28 cellular contexts compared by ENCODE assay signal in genomic region chr6:10877012-10877411, GRCh38. TPM values are rescaled to one million over a fixed set of nuclear protein-coding genes. Genes with fewer than 3 reads are reported as not detected.
DNase-seq lines count a peak whose midpoint lies in the region; ATAC-seq, FAIRE-seq and TF ChIP-seq lines count a peak whose summit lies in the region.
"Had no signal": no experiment of that assay in that cellular context is flagged by ENCODE, and none has a peak within 500 bp of the region (broad histone marks: within the 10 kb centered on the region; RNA-seq: fewer than 3 reads in every experiment).

No MANE protein-coding gene starts in this region.

- no peaks in the 10 kb centered on the region for H3K4me1 ChIP-seq in H9 (ENCODE audit: insufficient read depth, low read length)
- H3K4me1 ChIP-seq in parathyroid adenoma = peaks cover 62% of the 10 kb centered on the region
- H3K4me1 ChIP-seq: A549 had no signal

- H3K9me3 ChIP-seq in H9 (ENCODE audit: control insufficient read depth, low read depth, low read length) = no peaks in the 10 kb centered on the region
- no peaks in the 10 kb centered on the region for H3K9me3 ChIP-seq in parathyroid adenoma (ENCODE audit: control insufficient read depth, low read length)
- H3K9me3 ChIP-seq: A549, Caco-2 had no signal

- TF ChIP-seq CTCF in H9 (conservative IDR thresholded peaks at IDR 0.05) (no peak), parathyroid adenoma (IDR thresholded peaks at IDR 0.05) (no peak), D721Med (IDR thresholded peaks at IDR 0.05; ENCODE audit: insufficient read depth, missing control alignments) (no peak)

- H2BK20ac ChIP-seq in H9 (ENCODE audit: low read depth, low read length, poor library complexity, severe bottlenecking) = no peak overlapping the region

- H2BK12ac ChIP-seq in H9 (ENCODE audit: insufficient read length, low read depth, low read length) = no peak overlapping the region

- no peak overlapping the region for H3K4me2 ChIP-seq in H9 (ENCODE audit: insufficient read depth, insufficient read length, low read length)
- H3K4me2 ChIP-seq in parathyroid adenoma (ENCODE audit: low read length) = no peak overlapping the region
- H3K4me2 ChIP-seq: A549; BLaER1 treated with 17β-estradiol and CSF1 and Interleukin-3, amounts not matched to agents 10 nM and 100 nM had no signal

- H3K9me3 Mint-ChIP-seq in H9 = no peaks in the 10 kb centered on the region
- H3K9me3 Mint-ChIP-seq: CD4-positive, alpha-beta T cell; CD8-positive, alpha-beta T cell had no signal

- H3K4me3 ChIP-seq in parathyroid adenoma (ENCODE audit: low read depth, low read length) = no peak overlapping the region
- H3K4me3 ChIP-seq: A549; BLaER1 treated with 17β-estradiol and CSF1 and Interleukin-3, amounts not matched to agents 10 nM and 100 nM; GM12878 had no signal

- H3K56ac ChIP-seq in H9 (ENCODE audit: insufficient read length, low read depth, low read length) = no peak overlapping the region

- H3K23me2 ChIP-seq in H9 (ENCODE audit: insufficient read length, low read depth, low read length, poor library complexity, severe bottlenecking) = peaks cover 7% of the 10 kb centered on the region

- FAIRE-seq in D721Med (lab: Jason Lieb, UNC) = no peak
- FAIRE-seq: A549, GM12878, GM12892, GM18507 had no signal

- WGBS in H9 (ENCODE audit: extremely low coverage, insufficient read length, low lambda C conversion rate) = no CpG with 5 or more reads among the region's 14 CpGs

- H4K5ac ChIP-seq in H9 (ENCODE audit: insufficient read length, low read depth, low read length) = no peak overlapping the region

- no peak overlapping the region for H2BK5ac ChIP-seq in H9 (ENCODE audit: insufficient read length, low read length)

- H3K4me1 Mint-ChIP-seq in H9 = peaks cover 10 to 16% of the 10 kb centered on the region in 2 experiments

- peak overlapping the region; percentile 12 for H3K23ac ChIP-seq in H9 (ENCODE audit: insufficient read length, low read depth, low read length)

- H2AFZ ChIP-seq in H9 (ENCODE audit: low read length) = no peak overlapping the region
- no peak overlapping the region for H2AFZ ChIP-seq in parathyroid adenoma

- H3K4ac ChIP-seq in H9 (ENCODE audit: low read depth, low read length) = no peak overlapping the region

- H3K27me3 ChIP-seq in H9 (ENCODE audit: insufficient read depth, low read length) = peaks cover 8% of the 10 kb centered on the region; the same call in 1 of the 2 replicates
- no peaks in the 10 kb centered on the region for H3K27me3 ChIP-seq in parathyroid adenoma (ENCODE audit: control insufficient read depth, insufficient read depth, low read length)
- H3K27me3 ChIP-seq: BLaER1 treated with 17β-estradiol and CSF1 and Interleukin-3, amounts not matched to agents 10 nM and 100 nM had no signal

- no peaks in the 10 kb centered on the region for H4K20me1 ChIP-seq in H9 (ENCODE audit: control insufficient read depth, insufficient read depth, insufficient read length)
- H4K20me1 ChIP-seq: BLaER1 treated with 17β-estradiol and CSF1 and Interleukin-3, amounts not matched to agents 10 nM and 100 nM had no signal

- H4K8ac ChIP-seq in H9 (replicated peaks; ENCODE audit: insufficient read length, low read depth, low read length) = no peak overlapping the region

- no peak overlapping the region for H3K4me3 Mint-ChIP-seq in H9
- H3K4me3 Mint-ChIP-seq: B cell; CD4-positive, alpha-beta T cell; CD8-positive, alpha-beta T cell had no signal

- no peak overlapping the region for H2AK5ac ChIP-seq in H9 (ENCODE audit: insufficient read length, low read length)

- no peaks in the 10 kb centered on the region for H3K36me3 Mint-ChIP-seq in H9 (ENCODE audit: insufficient read depth in 1 of 3, low read depth in 3 of 3)
- H3K36me3 Mint-ChIP-seq: CD8-positive, alpha-beta T cell had no signal

- no peak overlapping the region for H4K91ac ChIP-seq in H9 (ENCODE audit: insufficient read length, low read depth, low read length)

- no peak overlapping the region; the same call in 1 of the 2 replicates for H3K14ac ChIP-seq in H9 (ENCODE audit: insufficient read depth, low read length)

- H3K79me2 ChIP-seq in H9 (ENCODE audit: insufficient read depth, low read length) = no peaks in the 10 kb centered on the region
- peaks cover 16% of the 10 kb centered on the region for H3K79me2 ChIP-seq in parathyroid adenoma

- H3K79me1 ChIP-seq in H9 (ENCODE audit: insufficient read depth, low read depth, low read length, poor library complexity, severe bottlenecking) = no peaks in the 10 kb centered on the region

- H2BK15ac ChIP-seq in H9 (ENCODE audit: low read depth, low read length) = no peak overlapping the region

- no peak overlapping the region for H3K9ac ChIP-seq in H9 (ENCODE audit: extremely low read depth, insufficient read length, low read length)
- no peak overlapping the region for H3K9ac ChIP-seq in parathyroid adenoma
- H3K9ac ChIP-seq: BLaER1 treated with 17β-estradiol and CSF1 and Interleukin-3, amounts not matched to agents 10 nM and 100 nM had no signal

- H3K27me3 Mint-ChIP-seq in H9 (ENCODE audit: low read depth) = peaks cover 45% of the 10 kb centered on the region

- DNase-seq in H9 (no peak), NCI-H1417 treated with DMSO at 0.1 percent for 48 hours (lab: John Stamatoyannopoulos, UW) (no peak), NCI-H226 (no peak), D721Med (ENCODE audit: insufficient read length, low spot score) (no peak)
- DNase-seq: AML-193; Caco-2; Calu3; CD4-positive, alpha-beta T cell; CD8-positive, alpha-beta T cell; DMS 273 treated with DMSO at 0.1 percent for 48 hours; DMS153; DMS53; DMS79; DND-41; EL; GDM1 had no signal

- peak; percentile 25 for ATAC-seq in esophagus mucosa
- ATAC-seq: A549; CD8-positive, alpha-beta T cell; GM12878 had no signal

- no peak overlapping the region for H3K18ac ChIP-seq in H9 (ENCODE audit: insufficient read length, low read depth, low read length)

- no peaks in the 10 kb centered on the region for H3K36me3 ChIP-seq in parathyroid adenoma (ENCODE audit: control insufficient read depth, insufficient read depth, low read length)
- H3K36me3 ChIP-seq: BLaER1 treated with 17β-estradiol and CSF1 and Interleukin-3, amounts not matched to agents 10 nM and 100 nM had no signal

- no peak overlapping the region for H3T11ph ChIP-seq in H9 (ENCODE audit: low read length)

- no peak overlapping the region for H3K27ac Mint-ChIP-seq in H9
- H3K27ac Mint-ChIP-seq: B cell; CD4-positive, alpha-beta T cell; CD8-positive, alpha-beta T cell had no signal

- H3K27ac ChIP-seq in H9 (ENCODE audit: insufficient read length, low read depth, low read length) = no peak overlapping the region
- peak overlapping the region; percentile 98 for H3K27ac ChIP-seq in parathyroid adenoma
- H3K27ac ChIP-seq: 22Rv1; A549; BLaER1 treated with 17β-estradiol and CSF1 and Interleukin-3, amounts not matched to agents 10 nM and 100 nM; C4-2B had no signal

- H2BK120ac ChIP-seq in H9 (ENCODE audit: low read depth, low read length, poor library complexity, severe bottlenecking) = no peak overlapping the region

RNA-seq across cellular contexts. Expression of gene GCM2, which starts 4.8 kb away (rescaled TPM):
- total RNA-seq in H9 (2021) (0.11 and 0.15 TPM in 2 replicates), esophagus mucosa (not detected)
- total RNA-seq: A172; B cell; Caco-2; Calu3; CD4-positive, alpha-beta T cell; CD8-positive, alpha-beta T cell; Daoy; GM12878 had no signal

RNA-seq across cellular contexts. Expression of gene SYCP2L, which starts 9.8 kb away (rescaled TPM):
- total RNA-seq in H9 (2021) (3.5 and 4.3 TPM in 2 replicates), esophagus mucosa (not detected)
- total RNA-seq: B cell; Calu3; CD8-positive, alpha-beta T cell; GM12878 had no signal

RNA-seq across cellular contexts. Expression of gene MAK, which starts 38.7 kb away (rescaled TPM):
- 0.20 TPM in 2 replicates for total RNA-seq in H9 (2021)
- total RNA-seq in esophagus mucosa = not detected
- total RNA-seq: A172, B cell, Daoy had no signal
